8 cellular contexts compared by ENCODE assay signal in the genomic region with DNA sequence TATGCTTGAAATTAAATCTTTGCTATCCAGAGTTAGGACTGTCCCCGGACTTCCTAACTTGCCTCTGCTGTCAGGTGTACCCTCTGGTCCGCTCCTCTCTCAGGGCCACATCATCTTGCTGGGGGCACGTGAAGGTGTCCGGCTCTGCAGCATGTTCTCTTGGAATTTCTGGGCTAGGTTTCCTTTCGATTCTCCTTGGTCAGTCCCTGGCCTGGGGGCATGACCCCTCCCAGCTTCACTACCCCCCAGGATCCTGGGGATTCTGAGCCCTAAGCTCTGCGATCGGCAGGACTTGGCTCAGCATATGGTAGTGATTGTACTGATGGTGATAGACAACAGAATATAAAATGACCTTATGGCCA. TPM values are rescaled to one million over a fixed set of nuclear protein-coding genes. Genes with fewer than 3 reads are reported as not detected.
DNase-seq lines count a peak whose midpoint lies in the region; ATAC-seq and TF ChIP-seq lines count a peak whose summit lies in the region.

No MANE protein-coding gene starts in this region.

- intact Hi-C loops in dorsolateral prefrontal cortex (cut with DNase I): loop anchor here in 1 of 2 donors (2.0 to 5.0 kb wide), 2 partner anchors 69 to 188 kb away; a partner anchor contains a TSS

- H3K4me3 ChIP-seq in MG63 (peak overlapping the region; percentile 42), dorsolateral prefrontal cortex (peak overlapping the region; percentile 37 to 80 (median 68)), neural progenitor cell (peak overlapping the region; percentile 27)

- H3K27ac ChIP-seq in C4-2B (peak overlapping the region; percentile 90), dorsolateral prefrontal cortex (peak overlapping the region in 58 of 59 donors; percentile 67 to 97 (median 90)), neural progenitor cell (no peak overlapping the region)

- H3K27me3 ChIP-seq in MG63 (no peaks in the 10 kb centered on the region), dorsolateral prefrontal cortex (no peaks in the 10 kb centered on the region), neural progenitor cell (no peaks in the 10 kb centered on the region)

- peaks cover 49% of the 10 kb centered on the region for H3F3A ChIP-seq in neural progenitor cell (ENCODE audit: low read depth)

- peak overlapping the region; percentile 85 for H3K4me3 Mint-ChIP-seq in neural progenitor cell

- H3K9ac ChIP-seq in neural progenitor cell: no peak overlapping the region

- H3K36me3 Mint-ChIP-seq in neural progenitor cell: peaks cover 2% of the 10 kb centered on the region

- H2AFZ ChIP-seq in neural progenitor cell (replicated peaks): no peak overlapping the region

- peak overlapping the region; percentile 67 for H3K4me2 ChIP-seq in neural progenitor cell

- TF ChIP-seq CTCF in C4-2B (conservative IDR thresholded peaks at IDR 0.05): no peak
- no peak for TF ChIP-seq CTCF in dorsolateral prefrontal cortex (IDR thresholded peaks at IDR 0.05 in 54 of 56, conservative IDR thresholded peaks at IDR 0.05 in 2 of 56; ENCODE audit: low read depth in 1 of 56, partially characterized antibody in 56 of 56)
- no peak for TF ChIP-seq CTCF in neural progenitor cell (IDR thresholded peaks at IDR 0.05)

- H3K9me3 Mint-ChIP-seq in neural progenitor cell: no peaks in the 10 kb centered on the region

- H3K27me3 Mint-ChIP-seq in neural progenitor cell (ENCODE audit: insufficient read depth, low read depth): peaks cover 10% of the 10 kb centered on the region

- H3K36me3 ChIP-seq in MG63: peaks cover 8% of the 10 kb centered on the region
- no peaks in the 10 kb centered on the region for H3K36me3 ChIP-seq in neural progenitor cell

- DNase-seq in MG63: no peak
- DNase-seq in dorsolateral prefrontal cortex: no peak
- DNase-seq in neural progenitor cell (ENCODE audit: low spot score): peak; percentile 9
- DNase-seq in NCI-H187 (lab: John Stamatoyannopoulos, UW): no peak
- DNase-seq in DMS 273 (lab: John Stamatoyannopoulos, UW; ENCODE audit: unreplicated experiment): no peak

- H3K4me1 ChIP-seq in neural progenitor cell: peaks cover 12% of the 10 kb centered on the region

- H4K20me1 ChIP-seq in neural progenitor cell (ENCODE audit: low read depth): no peaks in the 10 kb centered on the region

- peaks cover 39% of the 10 kb centered on the region for H3K4me1 Mint-ChIP-seq in neural progenitor cell

- H3K27ac Mint-ChIP-seq in neural progenitor cell: peak overlapping the region; percentile 9

- ATAC-seq in GM18907 (IDR thresholded peaks at IDR 0.05; ENCODE audit: unreplicated experiment) (no peak), GM21723 (IDR thresholded peaks at IDR 0.05; ENCODE audit: unreplicated experiment) (no peak)

- no peaks in the 10 kb centered on the region for H3K79me2 ChIP-seq in neural progenitor cell (ENCODE audit: low read depth)

- no peaks in the 10 kb centered on the region for H3K9me3 ChIP-seq in MG63
- no peaks in the 10 kb centered on the region for H3K9me3 ChIP-seq in neural progenitor cell (ENCODE audit: low read depth)

RNA-seq across cellular contexts. Expression of a gene that starts 5.1 kb away (rescaled TPM):
- 239 and 400 TPM in 2 replicates for total RNA-seq in MG63 (2014; rRNA removed; shearing (Covaris generic); ENCODE audit: low replicate concordance)
- 100 to 1,000 TPM; 264 to 683 (median 537) TPM for total RNA-seq in dorsolateral prefrontal cortex
- total RNA-seq in neural progenitor cell (ENCODE audit: low replicate concordance): 109 and 224 TPM in 2 replicates

RNA-seq across cellular contexts. Expression of a gene that starts 44.3 kb away (rescaled TPM):
- 10.6 and 19.8 TPM in 2 replicates for total RNA-seq in MG63 (2014; rRNA removed; shearing (Covaris generic); ENCODE audit: low replicate concordance)
- total RNA-seq in dorsolateral prefrontal cortex (10 to 100 TPM in 94 of 120 experiments, 1 to 10 TPM in 26; 5.0 to 24.8 (median 12.6) TPM), neural progenitor cell (ENCODE audit: low replicate concordance) (15.2 and 26.9 TPM in 2 replicates)
